1 cellular context compared by ENCODE assay signal in the genomic region with DNA sequence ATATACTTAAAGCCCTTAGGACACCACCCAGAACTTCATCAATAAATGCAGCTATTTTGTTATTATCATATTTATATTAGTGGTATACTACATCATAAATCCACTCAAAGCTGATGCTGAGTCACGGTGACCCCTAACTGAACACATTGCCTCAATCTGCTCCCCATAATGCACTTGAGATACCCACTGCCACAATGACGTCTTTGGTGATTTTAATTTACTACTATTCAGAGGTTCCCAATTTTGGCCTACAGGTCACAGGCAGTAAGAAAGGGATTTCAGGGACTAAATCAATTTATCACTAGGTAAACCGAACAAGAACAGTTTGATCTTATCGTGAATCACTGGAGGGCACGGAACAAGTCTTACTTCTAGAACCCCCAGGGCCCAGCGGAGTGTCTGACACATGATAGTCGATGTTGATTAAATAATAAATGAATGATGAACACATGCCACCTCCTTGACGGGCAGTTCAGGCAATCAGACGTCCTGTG.
A peak's percentile ranks its signal among the peaks of the same experiment; 100 is the strongest.
TF ChIP-seq lines count a peak whose summit lies in the region.

No MANE protein-coding gene starts in this region.

TF ChIP-seq in GM12878, 131 proteins besides CTCF, POLR2A, EP300 and RAD21:
- TF ChIP-seq, protein P1, sequence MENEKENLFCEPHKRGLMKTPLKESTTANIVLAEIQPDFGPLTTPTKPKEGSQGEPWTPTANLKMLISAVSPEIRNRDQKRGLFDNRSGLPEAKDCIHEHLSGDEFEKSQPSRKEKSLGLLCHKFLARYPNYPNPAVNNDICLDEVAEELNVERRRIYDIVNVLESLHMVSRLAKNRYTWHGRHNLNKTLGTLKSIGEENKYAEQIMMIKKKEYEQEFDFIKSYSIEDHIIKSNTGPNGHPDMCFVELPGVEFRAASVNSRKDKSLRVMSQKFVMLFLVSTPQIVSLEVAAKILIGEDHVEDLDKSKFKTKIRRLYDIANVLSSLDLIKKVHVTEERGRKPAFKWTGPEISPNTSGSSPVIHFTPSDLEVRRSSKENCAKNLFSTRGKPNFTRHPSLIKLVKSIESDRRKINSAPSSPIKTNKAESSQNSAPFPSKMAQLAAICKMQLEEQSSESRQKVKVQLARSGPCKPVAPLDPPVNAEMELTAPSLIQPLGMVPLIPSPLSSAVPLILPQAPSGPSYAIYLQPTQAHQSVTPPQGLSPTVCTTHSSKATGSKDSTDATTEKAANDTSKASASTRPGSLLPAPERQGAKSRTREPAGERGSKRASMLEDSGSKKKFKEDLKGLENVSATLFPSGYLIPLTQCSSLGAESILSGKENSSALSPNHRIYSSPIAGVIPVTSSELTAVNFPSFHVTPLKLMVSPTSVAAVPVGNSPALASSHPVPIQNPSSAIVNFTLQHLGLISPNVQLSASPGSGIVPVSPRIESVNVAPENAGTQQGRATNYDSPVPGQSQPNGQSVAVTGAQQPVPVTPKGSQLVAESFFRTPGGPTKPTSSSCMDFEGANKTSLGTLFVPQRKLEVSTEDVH (IDR thresholded peaks at IDR 0.05; ENCODE audit: low read depth, partially characterized antibody): no peak
- TF ChIP-seq, protein P2, sequence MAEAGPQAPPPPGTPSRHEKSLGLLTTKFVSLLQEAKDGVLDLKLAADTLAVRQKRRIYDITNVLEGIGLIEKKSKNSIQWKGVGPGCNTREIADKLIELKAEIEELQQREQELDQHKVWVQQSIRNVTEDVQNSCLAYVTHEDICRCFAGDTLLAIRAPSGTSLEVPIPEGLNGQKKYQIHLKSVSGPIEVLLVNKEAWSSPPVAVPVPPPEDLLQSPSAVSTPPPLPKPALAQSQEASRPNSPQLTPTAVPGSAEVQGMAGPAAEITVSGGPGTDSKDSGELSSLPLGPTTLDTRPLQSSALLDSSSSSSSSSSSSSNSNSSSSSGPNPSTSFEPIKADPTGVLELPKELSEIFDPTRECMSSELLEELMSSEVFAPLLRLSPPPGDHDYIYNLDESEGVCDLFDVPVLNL (IDR thresholded peaks at IDR 0.05; ENCODE audit: low read depth, low read length): no peak
- TF ChIP-seq, protein P3, sequence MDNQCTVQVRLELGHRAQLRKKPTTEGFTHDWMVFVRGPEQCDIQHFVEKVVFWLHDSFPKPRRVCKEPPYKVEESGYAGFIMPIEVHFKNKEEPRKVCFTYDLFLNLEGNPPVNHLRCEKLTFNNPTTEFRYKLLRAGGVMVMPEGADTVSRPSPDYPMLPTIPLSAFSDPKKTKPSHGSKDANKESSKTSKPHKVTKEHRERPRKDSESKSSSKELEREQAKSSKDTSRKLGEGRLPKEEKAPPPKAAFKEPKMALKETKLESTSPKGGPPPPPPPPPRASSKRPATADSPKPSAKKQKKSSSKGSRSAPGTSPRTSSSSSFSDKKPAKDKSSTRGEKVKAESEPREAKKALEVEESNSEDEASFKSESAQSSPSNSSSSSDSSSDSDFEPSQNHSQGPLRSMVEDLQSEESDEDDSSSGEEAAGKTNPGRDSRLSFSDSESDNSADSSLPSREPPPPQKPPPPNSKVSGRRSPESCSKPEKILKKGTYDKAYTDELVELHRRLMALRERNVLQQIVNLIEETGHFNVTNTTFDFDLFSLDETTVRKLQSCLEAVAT (IDR thresholded peaks at IDR 0.05): peak; percentile 97
- TF ChIP-seq BACH1 (IDR thresholded peaks at IDR 0.05; ENCODE audit: borderline replicate concordance): no peak
- no peak for TF ChIP-seq BRCA1 (IDR thresholded peaks at IDR 0.05; ENCODE audit: low read depth, low read length)
- TF ChIP-seq, protein P4, sequence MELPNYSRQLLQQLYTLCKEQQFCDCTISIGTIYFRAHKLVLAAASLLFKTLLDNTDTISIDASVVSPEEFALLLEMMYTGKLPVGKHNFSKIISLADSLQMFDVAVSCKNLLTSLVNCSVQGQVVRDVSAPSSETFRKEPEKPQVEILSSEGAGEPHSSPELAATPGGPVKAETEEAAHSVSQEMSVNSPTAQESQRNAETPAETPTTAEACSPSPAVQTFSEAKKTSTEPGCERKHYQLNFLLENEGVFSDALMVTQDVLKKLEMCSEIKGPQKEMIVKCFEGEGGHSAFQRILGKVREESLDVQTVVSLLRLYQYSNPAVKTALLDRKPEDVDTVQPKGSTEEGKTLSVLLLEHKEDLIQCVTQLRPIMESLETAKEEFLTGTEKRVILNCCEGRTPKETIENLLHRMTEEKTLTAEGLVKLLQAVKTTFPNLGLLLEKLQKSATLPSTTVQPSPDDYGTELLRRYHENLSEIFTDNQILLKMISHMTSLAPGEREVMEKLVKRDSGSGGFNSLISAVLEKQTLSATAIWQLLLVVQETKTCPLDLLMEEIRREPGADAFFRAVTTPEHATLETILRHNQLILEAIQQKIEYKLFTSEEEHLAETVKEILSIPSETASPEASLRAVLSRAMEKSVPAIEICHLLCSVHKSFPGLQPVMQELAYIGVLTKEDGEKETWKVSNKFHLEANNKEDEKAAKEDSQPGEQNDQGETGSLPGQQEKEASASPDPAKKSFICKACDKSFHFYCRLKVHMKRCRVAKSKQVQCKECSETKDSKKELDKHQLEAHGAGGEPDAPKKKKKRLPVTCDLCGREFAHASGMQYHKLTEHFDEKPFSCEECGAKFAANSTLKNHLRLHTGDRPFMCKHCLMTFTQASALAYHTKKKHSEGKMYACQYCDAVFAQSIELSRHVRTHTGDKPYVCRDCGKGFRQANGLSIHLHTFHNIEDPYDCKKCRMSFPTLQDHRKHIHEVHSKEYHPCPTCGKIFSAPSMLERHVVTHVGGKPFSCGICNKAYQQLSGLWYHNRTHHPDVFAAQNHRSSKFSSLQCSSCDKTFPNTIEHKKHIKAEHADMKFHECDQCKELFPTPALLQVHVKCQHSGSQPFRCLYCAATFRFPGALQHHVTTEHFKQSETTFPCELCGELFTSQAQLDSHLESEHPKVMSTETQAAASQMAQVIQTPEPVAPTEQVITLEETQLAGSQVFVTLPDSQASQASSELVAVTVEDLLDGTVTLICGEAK (IDR thresholded peaks at IDR 0.05; ENCODE audit: borderline replicate concordance): peak; percentile 41; the same call in 1 of the 2 replicates
- TF ChIP-seq ZZZ3 (IDR thresholded peaks at IDR 0.05; ENCODE audit: control insufficient read depth, insufficient read length, low read depth): no peak
- TF ChIP-seq NBN (IDR thresholded peaks at IDR 0.05): 0 out of 2 replicates have a peak, but pooled peaks have one; percentile 55
- TF ChIP-seq IKZF2 (IDR thresholded peaks at IDR 0.05): 0 out of 4 replicates have a peak, but pooled peaks of 1 of the 2 experiments have one; percentile 11
TF ChIP-seq in GM12878: peak in this region for 4.
